In the genomic region with DNA sequence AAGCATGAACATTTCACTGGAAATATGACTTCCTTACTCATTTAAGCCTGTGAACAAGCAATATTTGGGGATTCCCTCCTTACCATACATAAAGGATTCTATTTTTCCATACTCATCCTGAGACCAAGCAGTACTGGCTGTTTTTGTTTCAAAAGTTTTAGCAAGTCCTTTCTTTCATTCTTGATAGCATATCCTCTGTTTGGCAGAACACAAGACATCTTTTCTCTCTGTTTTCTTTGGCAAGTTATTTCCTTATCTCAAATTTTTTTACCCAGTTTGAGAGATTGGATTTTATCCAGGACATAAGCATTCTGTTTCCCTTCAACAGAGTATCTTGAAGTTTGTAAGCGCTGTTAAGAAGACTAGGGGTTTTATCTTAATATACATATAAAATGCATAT, we compare ENCODE assay signal across 19 cellular contexts. TPM values are rescaled to one million over a fixed set of nuclear protein-coding genes. Genes with fewer than 3 reads are reported as not detected.
DNase-seq lines count a peak whose midpoint lies in the region; ATAC-seq, FAIRE-seq and TF ChIP-seq lines count a peak whose summit lies in the region.
"Had no signal": no experiment of that assay in that cellular context is flagged by ENCODE, and none has a peak within 500 bp of the region (broad histone marks: within the 10 kb centered on the region; RNA-seq: fewer than 3 reads in every experiment).

No MANE protein-coding gene starts in this region.

- intact Hi-C loops in CD4-positive, alpha-beta T cell (cut with DNase I, micrococcal nuclease) = no loop called here
- intact Hi-C loops in IMR-90 (cut with micrococcal nuclease) = loop anchor here (5.0 kb wide), 1 partner anchor 45 kb away; no protein-coding TSS in a partner anchor

- no peak overlapping the region for H2BK15ac ChIP-seq in IMR-90 (ENCODE audit: low read depth, low read length)

- H3K36me3 ChIP-seq in IMR-90 (ENCODE audit: control insufficient read depth, insufficient read depth, low read length) = no peaks in the 10 kb centered on the region
- no peaks in the 10 kb centered on the region for H3K36me3 ChIP-seq in astrocyte (ENCODE audit: insufficient read depth, low read length)
- no peaks in the 10 kb centered on the region for H3K36me3 ChIP-seq in iPS-20b (ENCODE audit: insufficient read depth, low read depth, low read length)
- H3K36me3 ChIP-seq: thyroid gland had no signal

- no peaks in the 10 kb centered on the region for H3K4me1 ChIP-seq in IMR-90 (ENCODE audit: control insufficient read depth, insufficient read depth, low read length)
- peaks cover 3% of the 10 kb centered on the region for H3K4me1 ChIP-seq in astrocyte (ENCODE audit: insufficient read depth, low read length)
- peaks cover 34% of the 10 kb centered on the region for H3K4me1 ChIP-seq in iPS-20b (ENCODE audit: insufficient read depth, low read length)

- H3K9ac ChIP-seq in IMR-90 (ENCODE audit: low read depth, low read length) (no peak overlapping the region), astrocyte (ENCODE audit: low read length) (no peak overlapping the region), iPS-20b (ENCODE audit: low read depth, low read length) (peak overlapping the region; percentile 43)

- no peak overlapping the region for H3K56ac ChIP-seq in IMR-90 (ENCODE audit: extremely low read depth, insufficient read depth, low read length)

- H3K9me3 Mint-ChIP-seq in CD4-positive, alpha-beta T cell = no peaks in the 10 kb centered on the region
- no peaks in the 10 kb centered on the region for H3K9me3 Mint-ChIP-seq in astrocyte (ENCODE audit: unreplicated experiment)

- DNase-seq in CD4-positive, alpha-beta T cell = no peak
- DNase-seq in IMR-90 = peak; percentile 25
- peak; percentile 20 for DNase-seq in astrocyte (ENCODE audit: low read depth)
- DNase-seq in NOMO-1 treated with DMSO at 0.1 percent for 48 hours (lab: John Stamatoyannopoulos, UW; ENCODE audit: unreplicated experiment) = no peak
- no peak for DNase-seq in hepatic stellate cell (ENCODE audit: low spot score)
- no peak for DNase-seq in NCI-H526 (lab: John Stamatoyannopoulos, UW)
- no peak for DNase-seq in GM10248 (ENCODE audit: extremely low spot score)
- DNase-seq: activated CD8-positive, alpha-beta memory T cell treated with anti-CD3 and anti-CD28 coated beads, Interleukin-2, amount 50 U/mL, for 48 hours; amygdala; DMS153; HCEC 1CT; MM.1S; NCI-H2081 treated with DMSO at 0.1 percent for 48 hours; NK-92 treated with Interleukin-12 subunit alpha and Interleukin-12 subunit beta, amount 100 ng/mL, for 24 hours; stimulated activated CD4-positive, alpha-beta T cell treated with anti-CD3 and anti-CD28 coated beads, Interleukin-1b, Interleukin-23, amount 100 ng/mL, for 48 hours; stimulated activated CD8-positive, alpha-beta memory T cell treated with anti-CD3 and anti-CD28 coated beads, Interleukin-4, amount 100 ng/mL, for 48 hours; thyroid gland; WERI-Rb-1 had no signal

- BruUV-seq in IMR-90 (replicated peaks; lab: Mats Ljungman, UMichigan) = no TSS peak

- no peak overlapping the region for H2AK5ac ChIP-seq in IMR-90 (ENCODE audit: low read depth, low read length)

- TF ChIP-seq CTCF in CD4-positive, alpha-beta T cell (IDR thresholded peaks at IDR 0.05) = no peak
- TF ChIP-seq CTCF in IMR-90 (conservative IDR thresholded peaks at IDR 0.05; ENCODE audit: low read depth, low read length) (no peak), astrocyte (IDR thresholded peaks at IDR 0.05; ENCODE audit: insufficient read depth, low read depth, low read length) (no peak), GM10248 (IDR thresholded peaks at IDR 0.05; ENCODE audit: control extremely low read depth, extremely low read depth, low read depth, missing control alignments) (no peak)

- no peak overlapping the region for H2AFZ ChIP-seq in IMR-90 (replicated peaks; ENCODE audit: low read length, poor library complexity)
- H2AFZ ChIP-seq in astrocyte (ENCODE audit: low read depth, low read length) = no peak overlapping the region

- no CpG with 5 or more reads among the region's 1 CpG for WGBS in IMR-90 (ENCODE audit: extremely low coverage in 2 of 2, insufficient read length in 1 of 2), 2 experiments

- dilution Hi-C loops in IMR-90 (cut with HindIII; ENCODE audit: low sequenced_read_pairs, unreplicated experiment) = no loop called here

- H3K27me3 Mint-ChIP-seq in CD4-positive, alpha-beta T cell = no peaks in the 10 kb centered on the region
- H3K27me3 Mint-ChIP-seq in astrocyte (ENCODE audit: low read depth, unreplicated experiment) = no peaks in the 10 kb centered on the region

- no peak overlapping the region for H2BK5ac ChIP-seq in IMR-90 (ENCODE audit: low read depth, low read length, poor library complexity, severe bottlenecking)

- no peak overlapping the region for H4K8ac ChIP-seq in IMR-90 (ENCODE audit: low read depth in 2 of 2, low read length in 2 of 2)

- H4K20me1 ChIP-seq in IMR-90 (ENCODE audit: insufficient read depth, low read length) (peaks cover 13% of the 10 kb centered on the region; the same call in 1 of the 2 replicates), astrocyte (ENCODE audit: insufficient read depth, low read length) (peaks cover 13% of the 10 kb centered on the region)

- H3K4me1 Mint-ChIP-seq in CD4-positive, alpha-beta T cell (ENCODE audit: low read depth) = peaks cover 59% of the 10 kb centered on the region
- peaks cover 10% of the 10 kb centered on the region for H3K4me1 Mint-ChIP-seq in astrocyte (ENCODE audit: low read depth, unreplicated experiment)

- no peaks in the 10 kb centered on the region for H3K9me1 ChIP-seq in IMR-90 (ENCODE audit: insufficient read depth, low read length)

- no peak overlapping the region for H2BK120ac ChIP-seq in IMR-90 (ENCODE audit: low read depth, low read length)

- peaks cover 17% of the 10 kb centered on the region for H3K36me3 Mint-ChIP-seq in CD4-positive, alpha-beta T cell (ENCODE audit: low read depth)
- H3K36me3 Mint-ChIP-seq in astrocyte (ENCODE audit: low read depth, unreplicated experiment) = no peaks in the 10 kb centered on the region

- no peak for TF ChIP-seq RAD21 in IMR-90 (IDR thresholded peaks at IDR 0.05; ENCODE audit: low read length)

- no peak overlapping the region for H2AK9ac ChIP-seq in IMR-90 (replicated peaks; ENCODE audit: low read depth, low read length, poor library complexity)

- POLR2A ChIA-PET in CD4-positive, alpha-beta T cell (lab: Charles Lee) = no interaction called here
- POLR2A ChIA-PET in IMR-90 (lab: Charles Lee; ENCODE audit: unreplicated experiment) (no interaction called here), GM10248 (lab: Yijun Ruan, JAX) (no interaction called here)

- TF ChIP-seq POLR2A in IMR-90 (IDR thresholded peaks at IDR 0.05; ENCODE audit: low read depth, low read length) = no peak

- no peak overlapping the region for H4K91ac ChIP-seq in IMR-90 (ENCODE audit: insufficient read depth, low read depth, low read length)

- H3K4me3 Mint-ChIP-seq in CD4-positive, alpha-beta T cell = peak overlapping the region; percentile 36
- no peak overlapping the region for H3K4me3 Mint-ChIP-seq in astrocyte (ENCODE audit: unreplicated experiment)

- no peak for ATAC-seq in CD4-positive, alpha-beta T cell (ENCODE audit: poor library complexity)
- ATAC-seq in IMR-90 (ENCODE audit: low read depth) = no peak

- H3K4me3 ChIP-seq in IMR-90 (ENCODE audit: insufficient read depth, low read depth, low read length) (no peak overlapping the region), astrocyte (ENCODE audit: insufficient read depth, low read depth, low read length) (no peak overlapping the region), iPS-20b (ENCODE audit: low read length) (peak overlapping the region; percentile 97)
- H3K4me3 ChIP-seq: thyroid gland had no signal

- FAIRE-seq in astrocyte (lab: Jason Lieb, UNC) = no peak

- H3K18ac ChIP-seq in IMR-90 (ENCODE audit: low read depth, low read length) = no peak overlapping the region

- H2BK20ac ChIP-seq in IMR-90 (ENCODE audit: low read depth, low read length) = no peak overlapping the region

- no peaks in the 10 kb centered on the region for H3K27me3 ChIP-seq in CD4-positive, alpha-beta T cell (ENCODE audit: control insufficient read depth, insufficient read depth, low read length)
- H3K27me3 ChIP-seq in IMR-90 (ENCODE audit: control insufficient read depth, insufficient read depth, low read length) (no peaks in the 10 kb centered on the region), astrocyte (ENCODE audit: insufficient read depth, low read length) (no peaks in the 10 kb centered on the region), iPS-20b (ENCODE audit: insufficient read depth, low read length) (no peaks in the 10 kb centered on the region)
- H3K27me3 ChIP-seq: thyroid gland had no signal

- H3K4me2 ChIP-seq in IMR-90 (ENCODE audit: low read depth, low read length) = no peak overlapping the region
- no peak overlapping the region for H3K4me2 ChIP-seq in astrocyte (ENCODE audit: low read length)

- H3K79me1 ChIP-seq in IMR-90 (ENCODE audit: low read depth in 1 of 2, low read length in 2 of 2) = peaks cover 4 to 10% of the 10 kb centered on the region in 2 experiments; a peak in 1 of 4 replicates

- H3K27ac ChIP-seq in CD4-positive, alpha-beta T cell (ENCODE audit: low read depth, low read length) = no peak overlapping the region
- no peak overlapping the region for H3K27ac ChIP-seq in IMR-90 (ENCODE audit: insufficient read depth, low read length)
- H3K27ac ChIP-seq in astrocyte (ENCODE audit: low read depth, low read length) = no peak overlapping the region
- H3K27ac ChIP-seq in iPS-20b (ENCODE audit: low read length) = peak overlapping the region; percentile 57
- H3K27ac ChIP-seq: WERI-Rb-1 had no signal

- CTCF ChIA-PET in CD4-positive, alpha-beta T cell (lab: Charles Lee) = interaction anchor here (1.0 to 1.1 kb wide), 2 partner anchors 12 to 14 kb away, joined by 4 read pairs; no protein-coding TSS in a partner anchor
- CTCF ChIA-PET in IMR-90 (lab: Yijun Ruan, JAX) = interaction anchor here (0.6 kb wide), 1 partner anchor 20 kb away, joined by 5 read pairs; no protein-coding TSS in a partner anchor
- CTCF ChIA-PET in GM10248 (lab: Yijun Ruan, JAX) = interaction anchor here (1.3 to 1.9 kb wide), 2 partner anchors 8 to 11 kb away, joined by 3 to 6 read pairs; no protein-coding TSS in a partner anchor

- H3K27ac Mint-ChIP-seq in CD4-positive, alpha-beta T cell = peak overlapping the region; percentile 6
- H3K27ac Mint-ChIP-seq in astrocyte (ENCODE audit: unreplicated experiment) = no peak overlapping the region

- peaks cover 13% of the 10 kb centered on the region for H3K79me2 ChIP-seq in astrocyte (ENCODE audit: insufficient read depth, low read length)

- in situ Hi-C loops in IMR-90 (cut with MboI; ENCODE audit: low sequenced_read_pairs) = no loop called here

- no peaks in the 10 kb centered on the region for H3K9me3 ChIP-seq in CD4-positive, alpha-beta T cell (ENCODE audit: control insufficient read depth, low read length)
- H3K9me3 ChIP-seq in IMR-90 (ENCODE audit: control insufficient read depth, insufficient read depth, low read length) (no peaks in the 10 kb centered on the region), astrocyte (ENCODE audit: insufficient read depth, low read depth, low read length) (no peaks in the 10 kb centered on the region), iPS-20b (ENCODE audit: insufficient read depth, low read depth, low read length) (no peaks in the 10 kb centered on the region)
- H3K9me3 ChIP-seq: thyroid gland had no signal

- no peak overlapping the region for H4K5ac ChIP-seq in IMR-90 (ENCODE audit: low read depth, low read length)

- no peak overlapping the region for H3K14ac ChIP-seq in IMR-90 (replicated peaks; ENCODE audit: low read depth, low read length)

- H3K23ac ChIP-seq in IMR-90 (ENCODE audit: low read depth, low read length) = no peak overlapping the region

- no peak overlapping the region for H3K4ac ChIP-seq in IMR-90 (ENCODE audit: low read depth, low read length)

RNA-seq across cellular contexts. Expression of gene WASL, which starts 3.0 kb away (rescaled TPM):
- total RNA-seq in CD4-positive, alpha-beta T cell = 1 to 10 TPM; 8.6 to 9.3 TPM
- total RNA-seq in IMR-90 (2012; rRNA removed) (2.3 and 5.3 TPM in 2 replicates), astrocyte (34.3 and 36.0 TPM in 2 replicates)
- 7.4 and 7.9 TPM in 2 replicates for polyA plus RNA-seq in IMR-90 (2012; rRNA removed)
- polyA plus RNA-seq in IMR-90 (2012; cell fraction: cytosol; rRNA removed) = 2.1 and 5.6 TPM in 2 replicates
- 3.5 and 7.3 TPM in 2 replicates for polyA plus RNA-seq in IMR-90 (2012; cell fraction: nucleus; rRNA removed; ENCODE audit: low replicate concordance)

Comparison
In these comparisons a context has a peak if more than half of its experiments do, and no peak if none do; other contexts are left out.
1. DNase-seq: peak in IMR-90 (single experiment) and astrocyte (single experiment); none in CD4-positive, alpha-beta T cell (0 of 10), NOMO-1 treated with DMSO at 0.1 percent for 48 hours (single experiment), hepatic stellate cell (single experiment), NCI-H526 (0 of 2) and GM10248 (single experiment).